11 cellular contexts compared by ENCODE assay signal in genomic region chr4:42892413-42892812, GRCh38. TPM values are rescaled to one million over a fixed set of nuclear protein-coding genes. Genes with fewer than 3 reads are reported as not detected.
"Had no signal": no experiment of that assay in that cellular context is flagged by ENCODE, and none has a peak within 500 bp of the region (broad histone marks: within the 10 kb centered on the region; RNA-seq: fewer than 3 reads in every experiment).

TSS of gene GRXCR1 (plus strand) at chr4:42892713. CDS start at chr4:42893267, 554 bp downstream.

- H3K9me3 Mint-ChIP-seq: GM23338, H9 had no signal

- H2AFZ ChIP-seq: GM23248, GM23338 had no signal

- H3K4me3 ChIP-seq: GM23248, GM23338, HAP-1 had no signal

- H3K9ac ChIP-seq: GM23248 had no signal

- H3K4me1 Mint-ChIP-seq: GM23338, H9 had no signal

- H3K4me1 ChIP-seq: HAP-1 had no signal

- H3K4me2 ChIP-seq: GM23338 had no signal

- H3K4me3 Mint-ChIP-seq: GM23338, H9, HFFc6 had no signal

- ATAC-seq: GM23338, HCT116 had no signal

- DNase-seq: GM23248, GOT3, H7, H9, HCEC 1CT, HFFc6 had no signal

- H3K9me3 ChIP-seq: HAP-1 had no signal

- H3K36me3 ChIP-seq: HAP-1 had no signal

- H3K27ac ChIP-seq: GM23248 had no signal

- H3K27ac Mint-ChIP-seq: GM23338, H9, HFFc6 had no signal

- FAIRE-seq: H54 had no signal

RNA-seq across cellular contexts. Expression of gene GRXCR1, which starts in this region (rescaled TPM):
- total RNA-seq: GM23248, GM23338, H4, H7, H9, HFFc6 had no signal
- polyA plus RNA-seq: GM23248, GM23338 had no signal
